17 cellular contexts compared by ENCODE assay signal in the genomic region with DNA sequence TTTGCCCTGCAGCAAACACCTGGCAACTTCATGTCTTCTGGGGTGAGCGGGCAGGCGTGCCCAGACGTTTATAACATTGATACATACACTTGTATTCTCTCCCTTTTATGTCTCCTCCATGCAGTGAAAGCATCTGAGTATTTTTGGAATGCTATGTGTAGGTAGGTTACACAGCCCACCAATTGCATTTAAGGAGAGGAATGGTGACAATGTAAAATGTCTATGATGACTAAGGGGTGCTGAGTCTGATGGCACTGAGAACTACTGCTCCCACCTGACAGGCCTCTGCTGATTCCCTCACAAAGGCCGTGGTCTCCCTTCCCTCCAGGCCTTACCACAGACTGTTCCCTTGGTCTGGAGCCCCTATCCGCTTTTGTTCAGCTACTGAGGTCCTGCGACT. TPM values are rescaled to one million over a fixed set of nuclear protein-coding genes. Genes with fewer than 3 reads are reported as not detected.
"Had no signal": no experiment of that assay in that cellular context is flagged by ENCODE, and none has a peak within 500 bp of the region (broad histone marks: within the 10 kb centered on the region; RNA-seq: fewer than 3 reads in every experiment).

No MANE protein-coding gene starts in this region.

- H3K4me1 Mint-ChIP-seq: activated CD4-positive, alpha-beta T cell treated with anti-CD3 and anti-CD28 coated beads for 36 hours; activated naive CD8-positive, alpha-beta T cell treated with anti-CD3 and anti-CD28 coated beads for 36 hours; activated T-helper 17 cell treated with anti-CD3 and anti-CD28 coated beads, Interleukin-2, amount 50 U/mL, for 72 hours; neural crest cell; WTC11 had no signal

- H3K4me3 ChIP-seq: coronary artery, left lung, sigmoid colon, tibial artery had no signal

- H3K27ac ChIP-seq: coronary artery, left lung, sigmoid colon, tibial artery had no signal

- ATAC-seq: activated CD4-positive, alpha-beta T cell treated with anti-CD3 and anti-CD28 coated beads for 36 hours; activated T-helper 17 cell treated with anti-CD3 and anti-CD28 coated beads, Interleukin-2, amount 50 U/mL, for 72 hours; left lung; WTC11 had no signal

- H3K27me3 Mint-ChIP-seq: activated CD4-positive, alpha-beta memory T cell treated with anti-CD3 and anti-CD28 coated beads for 36 hours; activated CD4-positive, alpha-beta T cell treated with anti-CD3 and anti-CD28 coated beads for 36 hours; activated naive CD8-positive, alpha-beta T cell treated with anti-CD3 and anti-CD28 coated beads for 36 hours; activated T-helper 17 cell treated with anti-CD3 and anti-CD28 coated beads, Interleukin-2, amount 50 U/mL, for 72 hours had no signal

- H3K27ac Mint-ChIP-seq: activated CD4-positive, alpha-beta memory T cell treated with anti-CD3 and anti-CD28 coated beads for 36 hours; activated CD4-positive, alpha-beta T cell treated with anti-CD3 and anti-CD28 coated beads for 36 hours; activated naive CD8-positive, alpha-beta T cell treated with anti-CD3 and anti-CD28 coated beads for 36 hours; WTC11 had no signal

- H3K9me3 Mint-ChIP-seq: activated CD4-positive, alpha-beta memory T cell treated with anti-CD3 and anti-CD28 coated beads for 36 hours; activated naive CD8-positive, alpha-beta T cell treated with anti-CD3 and anti-CD28 coated beads for 36 hours; activated T-helper 17 cell treated with anti-CD3 and anti-CD28 coated beads, Interleukin-2, amount 50 U/mL, for 72 hours; neural crest cell; WTC11 had no signal

- H3K4me1 ChIP-seq: left lung had no signal

- H3K4me3 Mint-ChIP-seq: activated CD4-positive, alpha-beta memory T cell treated with anti-CD3 and anti-CD28 coated beads for 36 hours; activated CD4-positive, alpha-beta T cell treated with anti-CD3 and anti-CD28 coated beads for 36 hours; activated naive CD8-positive, alpha-beta T cell treated with anti-CD3 and anti-CD28 coated beads for 36 hours; activated T-helper 17 cell treated with anti-CD3 and anti-CD28 coated beads, Interleukin-2, amount 50 U/mL, for 72 hours; neural crest cell; WTC11 had no signal

- H3K27me3 ChIP-seq: left lung, sigmoid colon, tibial artery had no signal

- DNase-seq: activated CD4-positive, alpha-beta memory T cell treated with anti-CD3 and anti-CD28 coated beads for 36 hours; activated CD4-positive, alpha-beta T cell treated with anti-CD3 and anti-CD28 coated beads for 36 hours; activated naive CD4-positive, alpha-beta T cell; activated naive CD8-positive, alpha-beta T cell treated with anti-CD3 and anti-CD28 coated beads for 36 hours; amniotic stem cell; central memory CD4-positive, alpha-beta T cell; kidney; sigmoid colon; stimulated activated CD4-positive, alpha-beta T cell treated with anti-CD3 and anti-CD28 coated beads, Interleukin-4, amount 100 ng/mL, for 24 hours; stimulated activated naive CD4-positive, alpha-beta T cell; tibial artery had no signal

- H3K9me3 ChIP-seq: left lung, sigmoid colon, tibial artery had no signal

RNA-seq across cellular contexts. Expression of gene RASL10A, which starts 22.9 kb away (rescaled TPM):
- total RNA-seq: osteocyte had no signal
